Comparison of ENCODE assay signal across 2 cellular contexts in genomic region chr7:29946428-29947186, GRCh38.
TF ChIP-seq lines count a peak whose summit lies in the region.

No MANE protein-coding gene starts in this region.

TF ChIP-seq in K562, 482 proteins besides CTCF, POLR2A, EP300 and RAD21 (continued from another document and continues in another):
- TF ChIP-seq UBTF (IDR thresholded peaks at IDR 0.05; ENCODE audit: borderline replicate concordance in 1 of 2, low read depth in 2 of 2, low read length in 2 of 2) (no peak), MLLT1 (IDR thresholded peaks at IDR 0.05) (no peak), NFIC (IDR thresholded peaks at IDR 0.05) (peak; percentile 88), TCF3 (CRISPR knock-in tag; IDR thresholded peaks at IDR 0.05) (no peak), HDAC1 (IDR thresholded peaks at IDR 0.05) (no peak), GABPB2 (CRISPR knock-in tag; conservative IDR thresholded peaks at IDR 0.05) (no peak), PRDM10 (IDR thresholded peaks at IDR 0.05; ENCODE audit: partially characterized antibody) (no peak), SRF (CRISPR knock-in tag; IDR thresholded peaks at IDR 0.05) (no peak), SMC3 (conservative IDR thresholded peaks at IDR 0.05; ENCODE audit: insufficient read depth, low read depth, low read length) (peak; percentile 19; the same call in 1 of the 2 replicates), ZNF766 (CRISPR knock-in tag; conservative IDR thresholded peaks at IDR 0.05) (no peak), ZNF436 (CRISPR knock-in tag; IDR thresholded peaks at IDR 0.05) (no peak), GATA2 (CRISPR knock-in tag; IDR thresholded peaks at IDR 0.05) (no peak), CBX5 (IDR thresholded peaks at IDR 0.05; ENCODE audit: borderline replicate concordance, low read depth) (no peak), ZNF121 (CRISPR knock-in tag; conservative IDR thresholded peaks at IDR 0.05) (no peak), MYNN (IDR thresholded peaks at IDR 0.05) (no peak), MYNN (CRISPR knock-in tag; IDR thresholded peaks at IDR 0.05) (no peak), CBFB (CRISPR knock-in tag; IDR thresholded peaks at IDR 0.05) (0 out of 2 replicates have a peak, but pooled peaks have one; percentile 24), NFRKB (IDR thresholded peaks at IDR 0.05; ENCODE audit: low read depth) (no peak), NEUROD1 (IDR thresholded peaks at IDR 0.05; ENCODE audit: borderline replicate concordance, low read depth, low read length, partially characterized antibody) (no peak)
- TF ChIP-seq, protein P1, sequence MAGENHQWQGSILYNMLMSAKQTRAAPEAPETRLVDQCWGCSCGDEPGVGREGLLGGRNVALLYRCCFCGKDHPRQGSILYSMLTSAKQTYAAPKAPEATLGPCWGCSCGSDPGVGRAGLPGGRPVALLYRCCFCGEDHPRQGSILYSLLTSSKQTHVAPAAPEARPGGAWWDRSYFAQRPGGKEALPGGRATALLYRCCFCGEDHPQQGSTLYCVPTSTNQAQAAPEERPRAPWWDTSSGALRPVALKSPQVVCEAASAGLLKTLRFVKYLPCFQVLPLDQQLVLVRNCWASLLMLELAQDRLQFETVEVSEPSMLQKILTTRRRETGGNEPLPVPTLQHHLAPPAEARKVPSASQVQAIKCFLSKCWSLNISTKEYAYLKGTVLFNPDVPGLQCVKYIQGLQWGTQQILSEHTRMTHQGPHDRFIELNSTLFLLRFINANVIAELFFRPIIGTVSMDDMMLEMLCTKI (IDR thresholded peaks at IDR 0.05; ENCODE audit: partially characterized antibody) = no peak
- TF ChIP-seq, protein P2, sequence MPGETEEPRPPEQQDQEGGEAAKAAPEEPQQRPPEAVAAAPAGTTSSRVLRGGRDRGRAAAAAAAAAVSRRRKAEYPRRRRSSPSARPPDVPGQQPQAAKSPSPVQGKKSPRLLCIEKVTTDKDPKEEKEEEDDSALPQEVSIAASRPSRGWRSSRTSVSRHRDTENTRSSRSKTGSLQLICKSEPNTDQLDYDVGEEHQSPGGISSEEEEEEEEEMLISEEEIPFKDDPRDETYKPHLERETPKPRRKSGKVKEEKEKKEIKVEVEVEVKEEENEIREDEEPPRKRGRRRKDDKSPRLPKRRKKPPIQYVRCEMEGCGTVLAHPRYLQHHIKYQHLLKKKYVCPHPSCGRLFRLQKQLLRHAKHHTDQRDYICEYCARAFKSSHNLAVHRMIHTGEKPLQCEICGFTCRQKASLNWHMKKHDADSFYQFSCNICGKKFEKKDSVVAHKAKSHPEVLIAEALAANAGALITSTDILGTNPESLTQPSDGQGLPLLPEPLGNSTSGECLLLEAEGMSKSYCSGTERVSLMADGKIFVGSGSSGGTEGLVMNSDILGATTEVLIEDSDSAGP (CRISPR knock-in tag; IDR thresholded peaks at IDR 0.05) = no peak

TF ChIP-seq in liver, 16 proteins besides CTCF, POLR2A, EP300 and RAD21 (continued from another document):
- no peak for TF ChIP-seq ZBTB33 (IDR thresholded peaks at IDR 0.05)
- TF ChIP-seq, protein P3, sequence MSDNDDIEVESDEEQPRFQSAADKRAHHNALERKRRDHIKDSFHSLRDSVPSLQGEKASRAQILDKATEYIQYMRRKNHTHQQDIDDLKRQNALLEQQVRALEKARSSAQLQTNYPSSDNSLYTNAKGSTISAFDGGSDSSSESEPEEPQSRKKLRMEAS (IDR thresholded peaks at IDR 0.05) = no peak
- no peak for TF ChIP-seq GABPA (IDR thresholded peaks at IDR 0.05 in 1 of 2, conservative IDR thresholded peaks at IDR 0.05 in 1 of 2)
- no peak for TF ChIP-seq REST (IDR thresholded peaks at IDR 0.05)
- no peak for TF ChIP-seq EGR1 (IDR thresholded peaks at IDR 0.05; ENCODE audit: low read depth in 2 of 2)
- no peak for TF ChIP-seq SP1 (IDR thresholded peaks at IDR 0.05)
TF ChIP-seq in liver: peak in this region for 0.
